ENCODE assay signal across 8 cellular contexts in genomic region chr12:46430340-46430948, GRCh38. TPM values are rescaled to one million over a fixed set of nuclear protein-coding genes. Genes with fewer than 3 reads are reported as not detected.
DNase-seq lines count a peak whose midpoint lies in the region; ATAC-seq, FAIRE-seq and TF ChIP-seq lines count a peak whose summit lies in the region.

No MANE protein-coding gene starts in this region.

- H4K20me1 ChIP-seq in H9 (ENCODE audit: control insufficient read depth, insufficient read depth, insufficient read length) (no peaks in the 10 kb centered on the region), MM.1S (ENCODE audit: insufficient read depth, low read length) (no peaks in the 10 kb centered on the region)

- no peak overlapping the region for H2AK5ac ChIP-seq in H9 (ENCODE audit: insufficient read length, low read length)

- H3K27ac ChIP-seq in H9 (ENCODE audit: insufficient read length, low read depth, low read length) (peak overlapping the region; percentile 32), MM.1S (ENCODE audit: low read length) (no peak overlapping the region)

- no peak overlapping the region for H3K56ac ChIP-seq in H9 (ENCODE audit: insufficient read length, low read depth, low read length)

- H3T11ph ChIP-seq in H9 (ENCODE audit: low read length), result no peak overlapping the region

- CTCF ChIA-PET in BJ (lab: Yijun Ruan, JAX) (no interaction called here), T-cell (lab: Charles Lee) (interaction anchor here (0.6 to 0.7 kb wide), 2 partner anchors 23 to 780 kb away, joined by 3 to 6 read pairs; no protein-coding TSS in a partner anchor)

- POLR2A ChIA-PET in BJ (lab: Charles Lee), result interaction anchor here (0.6 kb wide), 1 partner anchor 465 kb away, joined by 11 read pairs; no protein-coding TSS in a partner anchor
- POLR2A ChIA-PET in T-cell (lab: Charles Lee), result interaction anchor here in 1 of 2 donors (0.7 kb wide), 1 partner anchor 496 kb away, joined by 7 read pairs; no protein-coding TSS in a partner anchor

- no peak overlapping the region for H2BK120ac ChIP-seq in H9 (ENCODE audit: low read depth, low read length, poor library complexity, severe bottlenecking)

- no peak overlapping the region for H3K4ac ChIP-seq in H9 (ENCODE audit: low read depth, low read length)

- H3K4me1 ChIP-seq in H9 (ENCODE audit: insufficient read depth, low read length) (no peaks in the 10 kb centered on the region), MM.1S (ENCODE audit: low read length) (no peaks in the 10 kb centered on the region)

- no CpG with 5 or more reads among the region's 2 CpGs for WGBS in H9 (ENCODE audit: extremely low coverage, insufficient read length, low lambda C conversion rate)

- TF ChIP-seq POLR2A in GM12891 (IDR thresholded peaks at IDR 0.05; ENCODE audit: low read depth, low read length), result no peak

- H3K36me3 ChIP-seq in BJ (ENCODE audit: control insufficient read depth, insufficient read depth, low read length), result no peaks in the 10 kb centered on the region
- no peaks in the 10 kb centered on the region for H3K36me3 ChIP-seq in MM.1S (replicated peaks; ENCODE audit: insufficient read depth, low read length)

- peaks cover 11 to 14% of the 10 kb centered on the region in 2 experiments for H3K4me1 Mint-ChIP-seq in H9
- H3K4me1 Mint-ChIP-seq in T-cell, result peaks cover 7 to 18% (median 17%) of the 10 kb centered on the region in 3 donors

- H3K79me1 ChIP-seq in H9 (ENCODE audit: insufficient read depth, low read depth, low read length, poor library complexity, severe bottlenecking), result no peaks in the 10 kb centered on the region

- no peak overlapping the region for H3K18ac ChIP-seq in H9 (ENCODE audit: insufficient read length, low read depth, low read length)

- FAIRE-seq in GM12891 (lab: Jason Lieb, UNC), result no peak

- H3K79me2 ChIP-seq in H9 (ENCODE audit: insufficient read depth, low read length) (no peaks in the 10 kb centered on the region), MM.1S (ENCODE audit: low read length) (no peaks in the 10 kb centered on the region)

- H3K4me3 Mint-ChIP-seq in H9, result no peak overlapping the region
- H3K4me3 Mint-ChIP-seq in T-cell, result peak overlapping the region in 2 of 3 donors; percentile 34 to 36

- ATAC-seq in T-cell (replicated peaks in 1 of 4), result peak; percentile 75 to 99 (median 86)
- ATAC-seq in sciatic nerve, result peak; percentile 74

- no peaks in the 10 kb centered on the region for H3F3A ChIP-seq in MM.1S (ENCODE audit: insufficient read depth, low read length)

- H3K14ac ChIP-seq in H9 (ENCODE audit: insufficient read depth, low read length), result no peak overlapping the region

- DNase-seq in BJ (ENCODE audit: low read depth), result peak; percentile 48
- no peak for DNase-seq in H9
- no peak for DNase-seq in T-cell
- DNase-seq in fibroblast of pulmonary artery (ENCODE audit: low read depth), result peak; percentile 92
- no peak for DNase-seq in sciatic nerve (ENCODE audit: low spot score)
- DNase-seq in effector CD8-positive, alpha-beta T cell (lab: John Stamatoyannopoulos, UW), result no peak
- DNase-seq in GM12891 (ENCODE audit: insufficient read length, low spot score), result no peak
- DNase-seq in MM.1S, result no peak

- H3K9me3 Mint-ChIP-seq in H9 (peaks cover 27 to 29% of the 10 kb centered on the region in 2 experiments), T-cell (peaks cover 0 to 3% (median 0%) of the 10 kb centered on the region in 3 donors)

- H3K27me3 Mint-ChIP-seq in H9 (ENCODE audit: low read depth) (no peaks in the 10 kb centered on the region; the same call in 1 of the 2 replicates), T-cell (no peaks in the 10 kb centered on the region)

- no peak overlapping the region for H2BK5ac ChIP-seq in H9 (ENCODE audit: insufficient read length, low read length)

- H2AFZ ChIP-seq in H9 (ENCODE audit: low read length) (no peak overlapping the region), MM.1S (ENCODE audit: low read length) (no peak overlapping the region)

- no peak overlapping the region for H4K91ac ChIP-seq in H9 (ENCODE audit: insufficient read length, low read depth, low read length)

- no peaks in the 10 kb centered on the region for H3K23me2 ChIP-seq in H9 (ENCODE audit: insufficient read length, low read depth, low read length, poor library complexity, severe bottlenecking)

- no peak for TF ChIP-seq CTCF in BJ (IDR thresholded peaks at IDR 0.05; ENCODE audit: insufficient read depth, low read depth, low read length)
- TF ChIP-seq CTCF in H9 (conservative IDR thresholded peaks at IDR 0.05), result no peak
- TF ChIP-seq CTCF in fibroblast of pulmonary artery (IDR thresholded peaks at IDR 0.05; ENCODE audit: low read length, missing control alignments), result no peak
- TF ChIP-seq CTCF in MM.1S (IDR thresholded peaks at IDR 0.05; ENCODE audit: low read length), result no peak

- peaks cover 10% of the 10 kb centered on the region for H3K9me3 ChIP-seq in H9 (ENCODE audit: control insufficient read depth, low read depth, low read length)
- H3K9me3 ChIP-seq in MM.1S (replicated peaks; ENCODE audit: insufficient read depth, low read length), result no peaks in the 10 kb centered on the region

- H3K4me3 ChIP-seq in BJ (ENCODE audit: low read depth, low read length) (no peak overlapping the region), fibroblast of pulmonary artery (replicated peaks; ENCODE audit: low read depth, low read length) (peak overlapping the region; percentile 2), MM.1S (ENCODE audit: low read length) (no peak overlapping the region)

- no peak overlapping the region for H3K23ac ChIP-seq in H9 (ENCODE audit: insufficient read length, low read depth, low read length)

- H4K5ac ChIP-seq in H9 (ENCODE audit: insufficient read length, low read depth, low read length), result no peak overlapping the region

- H3K27ac Mint-ChIP-seq in H9 (peak overlapping the region; percentile 56 to 93 (median 78); a peak in 5 of 7 replicates), T-cell (peak overlapping the region; percentile 72 to 85)

- intact Hi-C loops in sciatic nerve (cut with DNase I), result no loop called here

- peaks cover 27 to 28% (median 28%) of the 10 kb centered on the region in 3 experiments for H3K36me3 Mint-ChIP-seq in H9 (ENCODE audit: insufficient read depth in 1 of 3, low read depth in 3 of 3)
- peaks cover 9% of the 10 kb centered on the region for H3K36me3 Mint-ChIP-seq in T-cell

- H3K9ac ChIP-seq in H9 (ENCODE audit: extremely low read depth, insufficient read length, low read length) (no peak overlapping the region), MM.1S (ENCODE audit: low read length) (no peak overlapping the region)

- no peaks in the 10 kb centered on the region for H3K9me2 ChIP-seq in MM.1S (replicated peaks; ENCODE audit: insufficient read depth, low read length)

- H4K8ac ChIP-seq in H9 (replicated peaks; ENCODE audit: insufficient read length, low read depth, low read length), result no peak overlapping the region

- H3K4me2 ChIP-seq in H9 (ENCODE audit: insufficient read depth, insufficient read length, low read length), result no peak overlapping the region
- H3K4me2 ChIP-seq in MM.1S (ENCODE audit: low read depth, low read length), result no peak overlapping the region

- no peak overlapping the region for H2BK12ac ChIP-seq in H9 (ENCODE audit: insufficient read length, low read depth, low read length)

- no peaks in the 10 kb centered on the region for H3K27me3 ChIP-seq in BJ (ENCODE audit: control insufficient read depth, insufficient read depth, low read length)
- no peaks in the 10 kb centered on the region for H3K27me3 ChIP-seq in H9 (ENCODE audit: insufficient read depth, low read length)
- H3K27me3 ChIP-seq in MM.1S (replicated peaks; ENCODE audit: insufficient read depth, low read length), result no peaks in the 10 kb centered on the region

- no peak overlapping the region for H2BK20ac ChIP-seq in H9 (ENCODE audit: low read depth, low read length, poor library complexity, severe bottlenecking)

- no peak overlapping the region for H2BK15ac ChIP-seq in H9 (ENCODE audit: low read depth, low read length)

TF ChIP-seq in GM12891, 5 proteins besides CTCF, POLR2A, EP300 and RAD21:
- TF ChIP-seq PAX5 (IDR thresholded peaks at IDR 0.05; ENCODE audit: insufficient read depth, low read length, severe bottlenecking), result no peak
- no peak for TF ChIP-seq POU2F2 (IDR thresholded peaks at IDR 0.05; ENCODE audit: low read depth, low read length)

RNA-seq across cellular contexts. Expression of gene SLC38A2, which starts 57.9 kb away (rescaled TPM):
- 472 and 596 TPM in 2 replicates for polyA plus RNA-seq in BJ (2011; rRNA removed)
- polyA minus RNA-seq in BJ (2011; rRNA and poly(A)+ RNA removed), result 293 and 317 TPM in 2 replicates
- total RNA-seq in H9 (2021) (421 and 453 TPM in 2 replicates), T-cell (100 to 1,000 TPM; 165 to 265 (median 217) TPM), sciatic nerve (285 TPM)
- 31.8 TPM for polyA plus RNA-seq in GM12891 (2012; ENCODE audit: low read depth, missing spikeins)

Comparison
In these comparisons a context has a peak if more than half of its experiments do, and no peak if none do; other contexts are left out.
1. DNase-seq: peak in BJ (single experiment) and fibroblast of pulmonary artery (single experiment); none in H9 (single experiment), T-cell (0 of 34), sciatic nerve (single experiment), effector CD8-positive, alpha-beta T cell (single experiment), GM12891 (single experiment) and MM.1S (single experiment).
2. H3K4me3 Mint-ChIP-seq: peak in T-cell (2 of 3); none in H9 (0 of 2).